ENCODE assay signal across 8 cellular contexts in the genomic region with DNA sequence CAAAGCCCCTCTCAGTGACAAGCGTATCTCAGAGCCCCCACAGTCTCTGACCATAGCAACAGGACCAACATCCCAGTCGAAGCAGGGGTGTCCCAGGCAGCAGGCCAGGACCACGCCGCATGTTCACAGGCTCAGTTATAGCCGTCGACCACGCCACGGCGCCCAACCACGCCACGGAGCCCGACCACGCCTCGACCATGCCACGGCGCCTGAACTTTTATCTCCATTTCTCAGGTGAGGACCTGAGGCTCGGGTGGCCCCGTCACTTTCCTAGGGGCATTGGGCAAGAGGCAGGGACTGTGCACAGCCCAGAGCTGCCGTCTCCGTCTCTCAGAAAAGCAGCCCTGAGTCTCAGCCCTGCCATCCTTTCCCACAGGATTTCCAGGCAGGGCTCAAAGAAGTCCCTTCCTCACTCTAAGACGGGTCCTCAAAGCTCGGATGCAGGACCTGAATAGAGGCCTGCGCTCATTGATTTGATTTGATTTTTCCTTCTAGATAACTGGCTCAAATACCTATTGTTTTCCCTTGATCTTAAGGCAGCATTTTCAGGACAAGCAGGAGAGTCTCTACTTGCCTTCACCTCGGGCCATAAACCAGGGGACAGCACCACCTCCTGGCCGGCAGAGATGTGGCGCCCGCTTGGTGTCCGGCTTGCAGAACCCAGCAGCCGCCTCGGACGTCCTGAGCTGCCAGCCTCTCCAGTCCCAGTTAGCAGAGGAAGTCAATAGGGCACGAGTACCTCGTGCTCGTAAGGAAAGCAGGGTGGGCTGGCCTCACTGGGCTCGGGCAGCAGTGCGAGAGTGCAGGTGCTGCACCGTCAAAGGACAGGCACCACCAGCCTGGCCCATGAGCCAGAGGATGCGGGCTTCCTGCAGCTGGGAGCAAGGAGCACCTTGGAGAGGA. TPM values are rescaled to one million over a fixed set of nuclear protein-coding genes. Genes with fewer than 3 reads are reported as not detected.
DNase-seq lines count a peak whose midpoint lies in the region; ATAC-seq and TF ChIP-seq lines count a peak whose summit lies in the region.

No MANE protein-coding gene starts in this region.

- no peaks in the 10 kb centered on the region for H3K27me3 ChIP-seq in hepatocyte

- no peaks in the 10 kb centered on the region for H3K79me2 ChIP-seq in hepatocyte

- intact Hi-C loops in sciatic nerve (cut with DNase I) = loop anchor here (5.0 kb wide), 1 partner anchor 716 kb away; no protein-coding TSS in a partner anchor

- ATAC-seq in HG02981 (IDR thresholded peaks at IDR 0.05; ENCODE audit: unreplicated experiment) (peak; percentile 63), sciatic nerve (peak; percentile 96), GM21619 (IDR thresholded peaks at IDR 0.05; ENCODE audit: unreplicated experiment) (no peak), GM18505 (IDR thresholded peaks at IDR 0.05; ENCODE audit: unreplicated experiment) (no peak)

- WGBS in hepatocyte (ENCODE audit: low lambda C conversion rate, missing lambda C conversion rate) = 54% methylated on average over 38 of the region's 38 CpGs

- no peaks in the 10 kb centered on the region for H3K9me3 ChIP-seq in hepatocyte (ENCODE audit: low read depth)

- no peaks in the 10 kb centered on the region for H3K9me2 ChIP-seq in hepatocyte (replicated peaks; ENCODE audit: insufficient read depth)

- in situ Hi-C loops in astrocyte of the cerebellum (cut with HindIII; ENCODE audit: low sequenced_read_pairs) = no loop called here

- H3K27ac ChIP-seq in hepatocyte = no peak overlapping the region

- H3K4me2 ChIP-seq in hepatocyte = no peak overlapping the region

- no peaks in the 10 kb centered on the region for H3K4me1 ChIP-seq in hepatocyte (ENCODE audit: insufficient read depth)

- H2AFZ ChIP-seq in hepatocyte = no peak overlapping the region

- no peaks in the 10 kb centered on the region for H3K36me3 ChIP-seq in hepatocyte (replicated peaks; ENCODE audit: insufficient read depth, low read depth)

- DNase-seq in DMS153 treated with DMSO at 0.1 percent for 48 hours (lab: John Stamatoyannopoulos, UW; ENCODE audit: unreplicated experiment) (peak; percentile 39), RKO (ENCODE audit: low spot score) (peak; percentile 73), astrocyte of the cerebellum (ENCODE audit: low read depth) (peak; percentile 64), hepatocyte (ENCODE audit: low spot score) (peak; percentile 87), sciatic nerve (ENCODE audit: low spot score) (peak; percentile 89)

- no peaks in the 10 kb centered on the region for H4K20me1 ChIP-seq in hepatocyte (ENCODE audit: insufficient read depth, poor library complexity, severe bottlenecking)

- peak; percentile 94 for TF ChIP-seq CTCF in astrocyte of the cerebellum (IDR thresholded peaks at IDR 0.05; ENCODE audit: low read depth, low read length, missing control alignments)
- TF ChIP-seq CTCF in hepatocyte (IDR thresholded peaks at IDR 0.05; ENCODE audit: poor library complexity) = peak; percentile 91

- no peak for TF ChIP-seq POLR2A in GM18505 (IDR thresholded peaks at IDR 0.05; ENCODE audit: borderline replicate concordance, extremely low read depth, insufficient read depth, insufficient read length)

- H3K4me3 ChIP-seq in astrocyte of the cerebellum (ENCODE audit: low read depth, low read length) = no peak overlapping the region
- no peak overlapping the region for H3K4me3 ChIP-seq in hepatocyte

RNA-seq across cellular contexts. Expression of gene C16orf95, which starts 38.8 kb away (rescaled TPM):
- total RNA-seq in hepatocyte (3.9 and 4.7 TPM in 2 replicates), sciatic nerve (6.1 TPM)
- polyA plus RNA-seq in hepatocyte = 6.6 and 10.6 TPM in 2 replicates

Comparison
In these comparisons a context has a peak if more than half of its experiments do, and no peak if none do; other contexts are left out.
1. DNase-seq: peak in every context shown above with its lines; median percentile 89 in sciatic nerve; 87 in hepatocyte; 73 in RKO; 64 in astrocyte of the cerebellum; 39 in DMS153 treated with DMSO at 0.1 percent for 48 hours.
2. ATAC-seq: peak in HG02981 (single experiment) and sciatic nerve (single experiment); none in GM21619 (single experiment) and GM18505 (single experiment).